Comparison of ENCODE assay signal across 17 cellular contexts in the genomic region with DNA sequence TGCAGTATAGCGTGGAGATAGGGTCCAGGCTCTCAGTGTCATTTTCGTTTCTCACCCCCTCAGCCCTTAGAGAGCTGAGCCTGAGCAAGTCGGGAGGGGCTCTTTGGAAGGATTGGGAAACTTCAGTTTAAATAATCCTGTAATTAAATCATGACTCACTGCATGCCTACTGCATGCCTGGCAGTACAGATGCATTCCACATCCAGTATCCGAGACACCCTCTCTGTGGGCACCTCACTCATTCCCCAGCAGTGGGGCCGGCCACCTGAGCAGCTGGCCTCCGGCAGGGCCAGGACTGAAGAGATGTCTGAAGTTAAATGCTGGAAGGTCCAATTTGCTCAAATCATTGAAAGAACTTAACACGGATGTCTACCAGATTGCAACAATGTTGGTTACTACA.
DNase-seq lines count a peak whose midpoint lies in the region; ATAC-seq, FAIRE-seq and TF ChIP-seq lines count a peak whose summit lies in the region.
"Had no signal": no experiment of that assay in that cellular context is flagged by ENCODE, and none has a peak within 500 bp of the region (broad histone marks: within the 10 kb centered on the region; RNA-seq: fewer than 3 reads in every experiment).

No MANE protein-coding gene starts in this region.

- H3K36me3 Mint-ChIP-seq in activated CD4-positive, alpha-beta T cell treated with anti-CD3 and anti-CD28 coated beads for 36 hours (ENCODE audit: low read depth) = no peaks in the 10 kb centered on the region

- peaks cover 2% of the 10 kb centered on the region for H3K4me1 Mint-ChIP-seq in activated CD4-positive, alpha-beta T cell treated with anti-CD3 and anti-CD28 coated beads for 36 hours
- H3K4me1 Mint-ChIP-seq: activated CD4-positive, alpha-beta T cell treated with anti-CD3 and anti-CD28 coated beads, Interleukin-2, amount 10 ng/mL, durations not matched to agents 7 days and 5 days had no signal

- peaks cover 26% of the 10 kb centered on the region for H3K27me3 Mint-ChIP-seq in activated CD4-positive, alpha-beta T cell treated with anti-CD3 and anti-CD28 coated beads for 36 hours

- FAIRE-seq in G401.6 (lab: Jason Lieb, UNC) = peak; percentile 99

- no peak overlapping the region for H3K27ac Mint-ChIP-seq in activated CD4-positive, alpha-beta T cell treated with anti-CD3 and anti-CD28 coated beads for 36 hours
- H3K27ac Mint-ChIP-seq: activated CD4-positive, alpha-beta T cell treated with anti-CD3 and anti-CD28 coated beads, Interleukin-2, amount 10 ng/mL, durations not matched to agents 7 days and 5 days; dendritic cell treated with granulocyte-macrophage colony-stimulating factor and Interleukin-4, amounts not matched to agents 40 ng/mL and 50 ng/mL, for 4 days had no signal

- ATAC-seq in HG02938 (IDR thresholded peaks at IDR 0.05; ENCODE audit: unreplicated experiment) (no peak), HG03460 (IDR thresholded peaks at IDR 0.05; ENCODE audit: unreplicated experiment) (no peak)
- ATAC-seq in activated CD4-positive, alpha-beta T cell treated with anti-CD3 and anti-CD28 coated beads for 36 hours = no peak
- ATAC-seq: K562 had no signal

- peak; percentile 86 for DNase-seq in RWPE1 (ENCODE audit: low spot score)
- DNase-seq in fibroblast of peridontal ligament (ENCODE audit: extremely low read depth) = peak; percentile 74
- peak; percentile 14 for DNase-seq in renal cortical epithelial cell (ENCODE audit: low read depth)
- DNase-seq in erythroblast (lab: John Stamatoyannopoulos, UW) = no peak
- DNase-seq in activated CD4-positive, alpha-beta T cell treated with anti-CD3 and anti-CD28 coated beads for 36 hours = no peak
- DNase-seq: activated CD4-positive, alpha-beta T cell treated with anti-CD3 and anti-CD28 coated beads, Interleukin-2, amount 10 ng/mL, durations not matched to agents 7 days and 5 days; activated T-cell treated with anti-CD3 and anti-CD28 coated beads, Interleukin-2, amount 50 U/mL, for 48 hours; amygdala; DMS79; NCI-H524 had no signal

- TF ChIP-seq POLR2A in erythroblast (IDR thresholded peaks at IDR 0.05; ENCODE audit: low read length) = no peak

- peak overlapping the region; percentile 51 for H3K27ac ChIP-seq in RWPE1
- H3K27ac ChIP-seq: BLaER1, parathyroid adenoma had no signal

- no peak overlapping the region for H3K4me3 Mint-ChIP-seq in activated CD4-positive, alpha-beta T cell treated with anti-CD3 and anti-CD28 coated beads for 36 hours
- H3K4me3 Mint-ChIP-seq: activated CD4-positive, alpha-beta T cell treated with anti-CD3 and anti-CD28 coated beads, Interleukin-2, amount 10 ng/mL, durations not matched to agents 7 days and 5 days; dendritic cell treated with granulocyte-macrophage colony-stimulating factor and Interleukin-4, amounts not matched to agents 40 ng/mL and 50 ng/mL, for 4 days had no signal

- CTCF ChIA-PET in RWPE1 (lab: Yijun Ruan, JAX) = interaction anchor here (0.6 kb wide), 2 partner anchors 43 to 571 kb away, joined by 3 read pairs; no protein-coding TSS in a partner anchor
- CTCF ChIA-PET in activated CD4-positive, alpha-beta T cell treated with anti-CD3 and anti-CD28 coated beads for 36 hours (lab: Charles Lee) = no interaction called here

- intact Hi-C loops in activated CD4-positive, alpha-beta T cell treated with anti-CD3 and anti-CD28 coated beads for 36 hours (cut with DNase I, micrococcal nuclease) = no loop called here

- H3K9me3 Mint-ChIP-seq in activated CD4-positive, alpha-beta T cell treated with anti-CD3 and anti-CD28 coated beads for 36 hours (ENCODE audit: low read depth) = no peaks in the 10 kb centered on the region
- H3K9me3 Mint-ChIP-seq: activated CD4-positive, alpha-beta T cell treated with anti-CD3 and anti-CD28 coated beads, Interleukin-2, amount 10 ng/mL, durations not matched to agents 7 days and 5 days had no signal

- POLR2A ChIA-PET in RWPE1 (lab: Yijun Ruan, JAX; ENCODE audit: low non-redundant PET) = no interaction called here
- POLR2A ChIA-PET in activated CD4-positive, alpha-beta T cell treated with anti-CD3 and anti-CD28 coated beads for 36 hours (lab: Charles Lee) = no interaction called here

- TF ChIP-seq CTCF in RWPE1 (conservative IDR thresholded peaks at IDR 0.05; ENCODE audit: low read depth) = no peak

Comparison
In these comparisons a context has a peak if more than half of its experiments do, and no peak if none do; other contexts are left out.
1. DNase-seq: peak in RWPE1 (single experiment), fibroblast of peridontal ligament (single experiment) and renal cortical epithelial cell (single experiment); none in erythroblast (0 of 2) and activated CD4-positive, alpha-beta T cell treated with anti-CD3 and anti-CD28 coated beads for 36 hours (single experiment).